In genomic region chr10:75203724-75204123, GRCh38 we compare ENCODE assay signal across 32 cellular contexts. TPM values are rescaled to one million over a fixed set of nuclear protein-coding genes. Genes with fewer than 3 reads are reported as not detected.
DNase-seq lines count a peak whose midpoint lies in the region; ATAC-seq, FAIRE-seq and TF ChIP-seq lines count a peak whose summit lies in the region.
"Had no signal": no experiment of that assay in that cellular context is flagged by ENCODE, and none has a peak within 500 bp of the region (broad histone marks: within the 10 kb centered on the region; RNA-seq: fewer than 3 reads in every experiment).

No MANE protein-coding gene starts in this region.

- TF ChIP-seq POLR2A in sigmoid colon (IDR thresholded peaks at IDR 0.05), result no peak

- H3K27me3 ChIP-seq in GM23338 (ENCODE audit: insufficient read depth), result no peaks in the 10 kb centered on the region
- H3K27me3 ChIP-seq in right cardiac atrium (ENCODE audit: control insufficient read depth, insufficient read depth), result no peaks in the 10 kb centered on the region
- no peaks in the 10 kb centered on the region for H3K27me3 ChIP-seq in sigmoid colon
- H3K27me3 ChIP-seq: cardiac muscle cell, pancreas, right lobe of liver, tibial nerve had no signal

- peaks cover 18% of the 10 kb centered on the region for H3K4me1 Mint-ChIP-seq in GM23338
- H3K4me1 Mint-ChIP-seq in endothelial cell (ENCODE audit: unreplicated experiment), result no peaks in the 10 kb centered on the region
- H3K4me1 Mint-ChIP-seq in activated CD8-positive, alpha-beta T cell treated with anti-CD3 and anti-CD28 coated beads, Interleukin-2, amount 10 ng/mL, durations not matched to agents 7 days and 5 days (ENCODE audit: low read depth), result peaks cover 17% of the 10 kb centered on the region
- H3K4me1 Mint-ChIP-seq: activated B cell treated with CpG ODN at 0.5 μM for 24 hours; activated naive CD4-positive, alpha-beta T cell treated with anti-CD3 and anti-CD28 coated beads, Interleukin-2, amount 50 U/mL, for 24 hours; B cell had no signal

- H3K27ac Mint-ChIP-seq in GM23338, result no peak overlapping the region
- H3K27ac Mint-ChIP-seq in endothelial cell (ENCODE audit: unreplicated experiment), result peak overlapping the region; percentile 64
- H3K27ac Mint-ChIP-seq in activated CD8-positive, alpha-beta T cell treated with anti-CD3 and anti-CD28 coated beads, Interleukin-2, amount 10 ng/mL, durations not matched to agents 7 days and 5 days, result no peak overlapping the region
- H3K27ac Mint-ChIP-seq: activated B cell treated with CpG ODN at 0.5 μM for 24 hours; activated T-helper 17 cell treated with anti-CD3 and anti-CD28 coated beads, Interleukin-2, amount 50 U/mL, for 72 hours; B cell; natural killer cell treated with Interleukin-12 subunit alpha and Interleukin-12 subunit beta and Interleukin-15 and Interleukin-18, amount 100 ng/mL, for 72 hours had no signal

- TF ChIP-seq CTCF in GM23338 (conservative IDR thresholded peaks at IDR 0.05; ENCODE audit: low read depth in 2 of 2) (0 out of 4 replicates have a peak, but pooled peaks of 1 of the 2 experiments have one; percentile 4), endothelial cell (IDR thresholded peaks at IDR 0.05; ENCODE audit: unreplicated experiment) (no peak), sigmoid colon (IDR thresholded peaks at IDR 0.05) (no peak)

- H3K9me3 ChIP-seq in right cardiac atrium (ENCODE audit: control insufficient read depth, low read length) (no peaks in the 10 kb centered on the region), sigmoid colon (no peaks in the 10 kb centered on the region)
- H3K9me3 ChIP-seq: pancreas, right lobe of liver, tibial nerve had no signal

- POLR2A ChIA-PET in activated CD8-positive, alpha-beta T cell treated with anti-CD3 and anti-CD28 coated beads, Interleukin-2, amount 10 ng/mL, durations not matched to agents 7 days and 5 days (lab: Charles Lee), result no interaction called here

- intact Hi-C loops in right cardiac atrium (cut with DNase I), result no loop called here
- intact Hi-C loops in sigmoid colon (cut with DNase I), result no loop called here

- H3K79me2 ChIP-seq in GM23338 (replicated peaks; ENCODE audit: insufficient read depth), result no peaks in the 10 kb centered on the region

- H3F3A ChIP-seq in GM23338 (replicated peaks; ENCODE audit: low read depth), result no peaks in the 10 kb centered on the region

- DNase-seq in GM23338 (ENCODE audit: low spot score) (no peak), endothelial cell (ENCODE audit: low spot score) (no peak), right cardiac atrium (no peak), sigmoid colon (peak; percentile 56), RCC 7860 (ENCODE audit: low spot score) (no peak)
- DNase-seq in stimulated activated CD8-positive, alpha-beta memory T cell treated with anti-CD3 and anti-CD28 coated beads, Interleukin-4, amount 100 ng/mL, for 48 hours, result no peak
- DNase-seq in activated CD8-positive, alpha-beta T cell treated with anti-CD3 and anti-CD28 coated beads, Interleukin-2, amount 10 ng/mL, durations not matched to agents 7 days and 5 days, result no peak
- DNase-seq in NK-92 treated with Interleukin-12 subunit alpha and Interleukin-12 subunit beta, amount 100 ng/mL, for 24 hours (lab: John Stamatoyannopoulos, UW), result no peak
- DNase-seq: activated B cell treated with CpG ODN at 0.5 μM for 24 hours; activated CD4-positive, alpha-beta T cell treated with anti-CD3 and anti-CD28 coated beads, Interleukin-2, amount 50 U/mL, for 4 hours; activated CD8-positive, alpha-beta memory T cell treated with anti-CD3 and anti-CD28 coated beads, Interleukin-2, amount 50 U/mL, for 4 hours; anterior cingulate cortex; DND-41; H9; NCI-H2081; NCI-H345; NCI-H748 treated with DMSO at 0.1 percent for 48 hours; OCI-M1; pancreas; right lobe of liver; SIG-M5; stimulated activated naive CD8-positive, alpha-beta T cell treated with anti-CD3 and anti-CD28 coated beads, Interleukin-15, amount 100 ng/mL, for 72 hours had no signal

- no peaks in the 10 kb centered on the region for H3K36me3 ChIP-seq in GM23338 (ENCODE audit: insufficient read depth)
- H3K36me3 ChIP-seq in sigmoid colon, result no peaks in the 10 kb centered on the region
- H3K36me3 ChIP-seq: cardiac muscle cell, pancreas, right lobe of liver, tibial nerve had no signal

- H3K4me1 ChIP-seq in GM23338 (ENCODE audit: insufficient read depth) (no peaks in the 10 kb centered on the region; the same call in 1 of the 2 replicates), right cardiac atrium (ENCODE audit: control insufficient read depth, insufficient read depth, low read length) (peaks cover 8% of the 10 kb centered on the region), sigmoid colon (peaks cover 0 to 41% (median 30%) of the 10 kb centered on the region in 4 donors)
- H3K4me1 ChIP-seq: pancreas, right lobe of liver had no signal

- H3K27me3 Mint-ChIP-seq in GM23338 (ENCODE audit: insufficient read depth, low read depth, poor library complexity) (peaks cover 6% of the 10 kb centered on the region), endothelial cell (ENCODE audit: unreplicated experiment) (no peaks in the 10 kb centered on the region)
- no peaks in the 10 kb centered on the region for H3K27me3 Mint-ChIP-seq in activated CD8-positive, alpha-beta T cell treated with anti-CD3 and anti-CD28 coated beads, Interleukin-2, amount 10 ng/mL, durations not matched to agents 7 days and 5 days (ENCODE audit: low read depth)
- H3K27me3 Mint-ChIP-seq: activated B cell treated with CpG ODN at 0.5 μM for 24 hours; activated naive CD4-positive, alpha-beta T cell treated with anti-CD3 and anti-CD28 coated beads, Interleukin-2, amount 50 U/mL, for 24 hours; activated T-helper 17 cell treated with anti-CD3 and anti-CD28 coated beads, Interleukin-2, amount 50 U/mL, for 72 hours; B cell; dendritic cell treated with granulocyte-macrophage colony-stimulating factor and Interleukin-4, amounts not matched to agents 40 ng/mL and 50 ng/mL, for 4 days; natural killer cell treated with Interleukin-12 subunit alpha and Interleukin-12 subunit beta and Interleukin-15 and Interleukin-18, amount 100 ng/mL, for 72 hours; stimulated activated naive CD8-positive, alpha-beta T cell treated with anti-CD3 and anti-CD28 coated beads, Interleukin-15, amount 100 ng/mL, for 72 hours had no signal

- no peak overlapping the region for H2AFZ ChIP-seq in GM23338

- H3K27ac ChIP-seq in GM23338 (ENCODE audit: low read depth) (peak overlapping the region; percentile 42; the same call in 1 of the 2 replicates), right cardiac atrium (ENCODE audit: low read length) (peak overlapping the region; percentile 77), sigmoid colon (peak overlapping the region in 3 of 4 donors; percentile 67 to 84 (median 77))
- H3K27ac ChIP-seq: cardiac muscle cell, pancreas, right lobe of liver had no signal

- no peaks in the 10 kb centered on the region for H3K9me2 ChIP-seq in GM23338 (ENCODE audit: insufficient read depth)

- H3K4me3 Mint-ChIP-seq in GM23338 (no peak overlapping the region), endothelial cell (ENCODE audit: unreplicated experiment) (no peak overlapping the region)
- H3K4me3 Mint-ChIP-seq in activated CD8-positive, alpha-beta T cell treated with anti-CD3 and anti-CD28 coated beads, Interleukin-2, amount 10 ng/mL, durations not matched to agents 7 days and 5 days, result no peak overlapping the region
- H3K4me3 Mint-ChIP-seq: activated B cell treated with CpG ODN at 0.5 μM for 24 hours; activated naive CD4-positive, alpha-beta T cell treated with anti-CD3 and anti-CD28 coated beads, Interleukin-2, amount 50 U/mL, for 24 hours; activated T-helper 17 cell treated with anti-CD3 and anti-CD28 coated beads, Interleukin-2, amount 50 U/mL, for 72 hours; B cell; dendritic cell treated with granulocyte-macrophage colony-stimulating factor and Interleukin-4, amounts not matched to agents 40 ng/mL and 50 ng/mL, for 4 days; H9; mesothelial cell of epicardium; natural killer cell treated with Interleukin-12 subunit alpha and Interleukin-12 subunit beta and Interleukin-15 and Interleukin-18, amount 100 ng/mL, for 72 hours; stimulated activated naive CD8-positive, alpha-beta T cell treated with anti-CD3 and anti-CD28 coated beads, Interleukin-15, amount 100 ng/mL, for 72 hours had no signal

- FAIRE-seq in RCC 7860 (lab: Jason Lieb, UNC), result no peak
- FAIRE-seq: endometrium, pancreas had no signal

- no peaks in the 10 kb centered on the region for H4K20me1 ChIP-seq in GM23338 (replicated peaks; ENCODE audit: insufficient read depth)

- H3K4me2 ChIP-seq in GM23338, result no peak overlapping the region

- H3K4me3 ChIP-seq in GM23338, result no peak overlapping the region
- no peak overlapping the region for H3K4me3 ChIP-seq in right cardiac atrium (ENCODE audit: low read length)
- no peak overlapping the region for H3K4me3 ChIP-seq in sigmoid colon
- H3K4me3 ChIP-seq: cardiac muscle cell, pancreas, right lobe of liver, tibial nerve had no signal

- no peak for TF ChIP-seq EP300 in sigmoid colon (IDR thresholded peaks at IDR 0.05)

- H3K9me3 Mint-ChIP-seq in GM23338 (no peaks in the 10 kb centered on the region), endothelial cell (ENCODE audit: unreplicated experiment) (no peaks in the 10 kb centered on the region)
- no peaks in the 10 kb centered on the region for H3K9me3 Mint-ChIP-seq in activated CD8-positive, alpha-beta T cell treated with anti-CD3 and anti-CD28 coated beads, Interleukin-2, amount 10 ng/mL, durations not matched to agents 7 days and 5 days (ENCODE audit: insufficient read depth)
- H3K9me3 Mint-ChIP-seq: activated B cell treated with CpG ODN at 0.5 μM for 24 hours; activated naive CD4-positive, alpha-beta T cell treated with anti-CD3 and anti-CD28 coated beads, Interleukin-2, amount 50 U/mL, for 24 hours; activated T-helper 17 cell treated with anti-CD3 and anti-CD28 coated beads, Interleukin-2, amount 50 U/mL, for 72 hours; dendritic cell treated with granulocyte-macrophage colony-stimulating factor and Interleukin-4, amounts not matched to agents 40 ng/mL and 50 ng/mL, for 4 days; H9; mesothelial cell of epicardium; natural killer cell treated with Interleukin-12 subunit alpha and Interleukin-12 subunit beta and Interleukin-15 and Interleukin-18, amount 100 ng/mL, for 72 hours; stimulated activated naive CD8-positive, alpha-beta T cell treated with anti-CD3 and anti-CD28 coated beads, Interleukin-15, amount 100 ng/mL, for 72 hours had no signal

- 77% methylated on average over 5 of the region's 5 CpGs for WGBS in right cardiac atrium
- WGBS in sigmoid colon, 2 donors, result 96 to 97% methylated on average over 5 of the region's 5 CpGs

- CTCF ChIA-PET in activated CD8-positive, alpha-beta T cell treated with anti-CD3 and anti-CD28 coated beads, Interleukin-2, amount 10 ng/mL, durations not matched to agents 7 days and 5 days (lab: Charles Lee), result interaction anchor here (0.6 to 2.9 kb wide), 3 partner anchors 16 to 809 kb away, joined by 3 to 14 read pairs (median 3); partner anchors contain the start of gene COMTD1

- ATAC-seq in GM23338 (no peak), right cardiac atrium (peak in 1 of 2 donors; percentile 11)
- no peak for ATAC-seq in activated CD8-positive, alpha-beta T cell treated with anti-CD3 and anti-CD28 coated beads, Interleukin-2, amount 10 ng/mL, durations not matched to agents 7 days and 5 days
- ATAC-seq: activated T-helper 17 cell treated with anti-CD3 and anti-CD28 coated beads, Interleukin-2, amount 50 U/mL, for 72 hours; left lobe of liver; natural killer cell treated with Interleukin-12 subunit alpha and Interleukin-12 subunit beta and Interleukin-15 and Interleukin-18, amount 100 ng/mL, for 72 hours; right lobe of liver; stimulated activated naive CD8-positive, alpha-beta T cell treated with anti-CD3 and anti-CD28 coated beads, Interleukin-15, amount 100 ng/mL, for 72 hours had no signal

- no peaks in the 10 kb centered on the region for H3K36me3 Mint-ChIP-seq in GM23338 (ENCODE audit: low read depth)
- H3K36me3 Mint-ChIP-seq in endothelial cell (ENCODE audit: low read depth, unreplicated experiment), result peaks cover 3% of the 10 kb centered on the region
- H3K36me3 Mint-ChIP-seq in activated CD8-positive, alpha-beta T cell treated with anti-CD3 and anti-CD28 coated beads, Interleukin-2, amount 10 ng/mL, durations not matched to agents 7 days and 5 days (ENCODE audit: low read depth), result no peaks in the 10 kb centered on the region
- H3K36me3 Mint-ChIP-seq: activated naive CD4-positive, alpha-beta T cell treated with anti-CD3 and anti-CD28 coated beads, Interleukin-2, amount 50 U/mL, for 24 hours; natural killer cell treated with Interleukin-12 subunit alpha and Interleukin-12 subunit beta and Interleukin-15 and Interleukin-18, amount 100 ng/mL, for 72 hours had no signal

RNA-seq across cellular contexts. Expression of gene VDAC2, which starts 6.9 kb away (rescaled TPM):
- total RNA-seq in GM23338 (2014; rRNA removed; shearing (Covaris generic)), result 242 and 282 TPM in 2 replicates
- polyA plus RNA-seq in GM23338 (2016; fragmentation: Nextera tagmentation; extraction: Ambion mirVana), result 294 and 311 TPM in 2 replicates
- 178 TPM for total RNA-seq in endothelial cell (ENCODE audit: unreplicated experiment)
- 100 to 1,000 TPM; 362 to 389 (median 368) TPM for total RNA-seq in right cardiac atrium
- polyA plus RNA-seq in right cardiac atrium, result 429 TPM
- total RNA-seq in sigmoid colon, result 100 to 1,000 TPM; 205 to 253 (median 232) TPM
- polyA plus RNA-seq in sigmoid colon, result 100 to 1,000 TPM; 232 to 437 (median 282) TPM
- 100 to 1,000 TPM; 152 to 159 TPM for total RNA-seq in activated CD8-positive, alpha-beta T cell treated with anti-CD3 and anti-CD28 coated beads, Interleukin-2, amount 10 ng/mL, durations not matched to agents 7 days and 5 days

RNA-seq across cellular contexts. Expression of gene COMTD1, which starts 32.0 kb away (rescaled TPM):
- total RNA-seq in GM23338 (2014; rRNA removed; shearing (Covaris generic)), result 39.6 and 40.0 TPM in 2 replicates
- polyA plus RNA-seq in GM23338 (2016; fragmentation: Nextera tagmentation; extraction: Ambion mirVana), result 46.7 and 54.1 TPM in 2 replicates
- total RNA-seq in endothelial cell (ENCODE audit: unreplicated experiment), result 8.9 TPM
- total RNA-seq in right cardiac atrium, result 10 to 100 TPM; 17.3 to 24.3 (median 20.0) TPM
- polyA plus RNA-seq in right cardiac atrium, result 44.1 TPM
- 10 to 100 TPM in 2 of 4 donors, 1 to 10 TPM in 2; 7.8 to 11.4 (median 10.3) TPM for total RNA-seq in sigmoid colon
- polyA plus RNA-seq in sigmoid colon, result 100 to 1,000 TPM in 2 of 3 donors, 10 to 100 TPM in 1; 56.5 to 147 (median 105) TPM
- total RNA-seq in activated CD8-positive, alpha-beta T cell treated with anti-CD3 and anti-CD28 coated beads, Interleukin-2, amount 10 ng/mL, durations not matched to agents 7 days and 5 days, result 10 to 100 TPM; 58.6 to 62.5 TPM
